In the genomic region with DNA sequence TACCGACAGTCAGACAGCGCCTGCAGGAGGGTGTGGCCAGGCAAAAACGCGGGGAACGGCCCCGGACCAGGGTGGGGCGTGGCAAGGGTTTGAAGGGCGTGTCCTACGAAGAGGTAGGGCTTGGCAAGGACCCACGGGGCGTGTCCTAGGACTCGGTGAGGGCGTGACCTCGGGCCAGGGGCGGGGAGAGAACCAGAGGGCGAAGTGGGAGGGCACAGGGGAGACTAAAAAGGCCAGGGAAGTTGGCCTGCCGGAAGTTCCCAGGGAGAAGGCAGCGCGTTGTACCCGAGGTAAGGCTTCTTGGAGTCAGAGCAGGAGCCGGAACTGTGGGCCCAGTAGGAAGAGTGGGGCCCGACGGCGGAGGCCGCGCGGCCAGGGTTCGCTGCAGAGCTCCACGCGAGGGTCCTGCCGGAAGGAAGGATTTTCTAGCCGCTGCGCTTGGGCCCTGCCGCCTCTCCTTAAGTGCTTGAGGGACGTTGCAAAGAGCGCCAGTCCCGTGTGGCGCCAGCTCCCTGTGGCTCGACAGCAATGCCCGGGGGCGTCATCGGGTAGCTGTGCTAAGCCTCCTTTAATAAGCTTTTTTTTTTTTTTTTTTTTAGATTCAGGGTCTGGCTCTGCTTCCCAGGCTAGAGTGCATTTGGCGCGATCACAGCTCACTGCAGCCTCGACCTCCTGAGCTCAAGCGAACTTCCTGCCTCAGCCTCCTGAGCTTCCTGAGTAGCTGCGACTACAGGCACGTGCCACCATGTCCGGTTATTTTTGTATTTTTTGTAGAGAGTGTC, we compare ENCODE assay signal across 8 cellular contexts. TPM values are rescaled to one million over a fixed set of nuclear protein-coding genes. Genes with fewer than 3 reads are reported as not detected.
A peak's percentile ranks its signal among the peaks of the same experiment; 100 is the strongest.
DNase-seq lines count a peak whose midpoint lies in the region; ATAC-seq and TF ChIP-seq lines count a peak whose summit lies in the region.

A gene with protein sequence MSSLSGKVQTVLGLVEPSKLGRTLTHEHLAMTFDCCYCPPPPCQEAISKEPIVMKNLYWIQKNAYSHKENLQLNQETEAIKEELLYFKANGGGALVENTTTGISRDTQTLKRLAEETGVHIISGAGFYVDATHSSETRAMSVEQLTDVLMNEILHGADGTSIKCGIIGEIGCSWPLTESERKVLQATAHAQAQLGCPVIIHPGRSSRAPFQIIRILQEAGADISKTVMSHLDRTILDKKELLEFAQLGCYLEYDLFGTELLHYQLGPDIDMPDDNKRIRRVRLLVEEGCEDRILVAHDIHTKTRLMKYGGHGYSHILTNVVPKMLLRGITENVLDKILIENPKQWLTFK (plus strand): TSS at position 253 of the 782 bp plus-strand sequence. CDS start 47,375 bp downstream, outside the sequence.

- H3K9ac ChIP-seq in BLaER1 treated with 17β-estradiol and CSF1 and Interleukin-3, amounts not matched to agents 10 nM and 100 nM = peak within 1 kb of the TSS; percentile 78 to 89 (median 86)

- 2% methylated on average over 24 of the region's 49 CpGs for WGBS in right lobe of liver (ENCODE audit: insufficient coverage, low coverage, low lambda C conversion rate, missing lambda C conversion rate)

- H3K4me3 ChIP-seq in BLaER1 treated with 17β-estradiol and CSF1 and Interleukin-3, amounts not matched to agents 10 nM and 100 nM = peak within 1 kb of the TSS; percentile 62 to 75 (median 67)
- H3K4me3 ChIP-seq in dorsolateral prefrontal cortex (peak within 1 kb of the TSS; percentile 2 to 71 (median 55)), right lobe of liver (peak within 1 kb of the TSS; percentile 65 to 79 (median 73))

- H3K4me2 ChIP-seq in BLaER1 treated with 17β-estradiol and CSF1 and Interleukin-3, amounts not matched to agents 10 nM and 100 nM = peak within 1 kb of the TSS; percentile 75 to 92 (median 87)

- H3K27ac ChIP-seq in BLaER1 treated with 17β-estradiol and CSF1 and Interleukin-3, amounts not matched to agents 10 nM and 100 nM = peak within 1 kb of the TSS; percentile 79 to 94 (median 89)
- H3K27ac ChIP-seq in dorsolateral prefrontal cortex = peak within 1 kb of the TSS in 14 of 59 donors; percentile 5 to 63 (median 38)
- peak within 1 kb of the TSS; percentile 68 to 88 (median 74) for H3K27ac ChIP-seq in right lobe of liver

- intact Hi-C loops in dorsolateral prefrontal cortex (cut with DNase I) = no loop called here
- intact Hi-C loops in right lobe of liver (cut with DNase I) = no loop called here

- H4K20me1 ChIP-seq in BLaER1 treated with 17β-estradiol and CSF1 and Interleukin-3, amounts not matched to agents 10 nM and 100 nM = peaks cover 0 to 18% (median 0%) of the 10 kb centered on the region in 11 experiments; a peak in 4 of 22 replicates

- H3K4me1 ChIP-seq in BLaER1 treated with 17β-estradiol and CSF1 and Interleukin-3, amounts not matched to agents 10 nM and 100 nM = peaks cover 30 to 47% (median 41%) of the 10 kb centered on the region in 10 experiments
- H3K4me1 ChIP-seq in right lobe of liver = peaks cover 0 to 27% (median 7%) of the 10 kb centered on the region in 4 donors

- peak; percentile 97 for TF ChIP-seq POLR2A in right lobe of liver (IDR thresholded peaks at IDR 0.05)

- H3K36me3 ChIP-seq in BLaER1 treated with 17β-estradiol and CSF1 and Interleukin-3, amounts not matched to agents 10 nM and 100 nM = peaks cover 12 to 45% (median 30%) of the 10 kb centered on the region in 11 experiments; a peak in 21 of 22 replicates
- no peaks in the 10 kb centered on the region for H3K36me3 ChIP-seq in right lobe of liver

- H3K9me3 ChIP-seq in BLaER1 treated with 17β-estradiol and CSF1 and Interleukin-3, amounts not matched to agents 10 nM and 100 nM (replicated peaks in 1 of 11) = peaks cover 0 to 9% (median 0%) of the 10 kb centered on the region in 11 experiments; a peak in 5 of 22 replicates
- no peaks in the 10 kb centered on the region for H3K9me3 ChIP-seq in right lobe of liver

- ATAC-seq in GM19351 (IDR thresholded peaks at IDR 0.05; ENCODE audit: unreplicated experiment) (peak; percentile 93), HG03469 (IDR thresholded peaks at IDR 0.05; ENCODE audit: unreplicated experiment) (peak; percentile 93), right lobe of liver (peak; percentile 97 to 100 (median 99))

- peak; percentile 96 for DNase-seq in NCI-H69 (lab: John Stamatoyannopoulos, UW)
- peak; percentile 100 for DNase-seq in activated CD4-positive, alpha-beta T cell treated with anti-CD3 and anti-CD28 coated beads, Interleukin-2, amount 50 U/mL, for 48 hours
- DNase-seq in dorsolateral prefrontal cortex = peak; percentile 31 to 84 (median 67)
- DNase-seq in right lobe of liver = peak; percentile 99 to 100 (median 99)
- DNase-seq in stimulated activated CD4-positive, alpha-beta T cell treated with anti-CD3 and anti-CD28 coated beads, Interleukin-4, amount 100 ng/mL, for 4 hours = peak; percentile 96 to 99

- TF ChIP-seq CTCF in dorsolateral prefrontal cortex (IDR thresholded peaks at IDR 0.05 in 54 of 56, conservative IDR thresholded peaks at IDR 0.05 in 2 of 56; ENCODE audit: low read depth in 1 of 56, partially characterized antibody in 56 of 56) = no peak
- peak in 1 of 4 donors; percentile 6 for TF ChIP-seq CTCF in right lobe of liver (IDR thresholded peaks at IDR 0.05)

- H3K27me3 ChIP-seq in BLaER1 treated with 17β-estradiol and CSF1 and Interleukin-3, amounts not matched to agents 10 nM and 100 nM = no peaks in the 10 kb centered on the region
- H3K27me3 ChIP-seq in dorsolateral prefrontal cortex = peaks cover 0 to 40% (median 0%) of the 10 kb centered on the region in 45 donors
- no peaks in the 10 kb centered on the region for H3K27me3 ChIP-seq in right lobe of liver

RNA-seq across cellular contexts. Expression of the gene that starts here (rescaled TPM):
- total RNA-seq in dorsolateral prefrontal cortex (1 to 10 TPM in 104 of 120 experiments, under 1 TPM in 16; 0.31 to 4.6 (median 1.7) TPM), right lobe of liver (10 to 100 TPM in 4 of 6 experiments, 1 to 10 TPM in 2; 8.5 to 31.8 (median 12.2) TPM)
